In the genomic region with DNA sequence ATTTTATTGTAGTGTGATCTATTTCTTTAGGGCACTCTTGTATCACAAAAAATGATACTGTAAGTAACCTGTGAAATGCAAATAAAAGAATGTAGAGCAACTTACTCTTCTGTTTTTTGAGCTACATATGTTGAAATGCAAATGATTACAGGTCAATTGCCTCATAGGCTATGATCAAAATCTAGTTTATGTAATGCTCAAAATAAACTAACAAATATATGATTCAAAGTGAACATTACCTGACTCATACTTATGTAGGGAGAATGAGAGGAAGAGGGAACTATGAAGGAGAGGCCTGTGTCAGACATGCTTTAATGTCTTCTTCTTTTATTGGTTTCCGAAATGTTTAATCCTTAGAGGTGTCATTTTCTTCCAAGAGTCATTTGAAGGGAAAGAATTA, we compare ENCODE assay signal across 24 cellular contexts. TPM values are rescaled to one million over a fixed set of nuclear protein-coding genes. Genes with fewer than 3 reads are reported as not detected.
A peak's percentile ranks its signal among the peaks of the same experiment; 100 is the strongest.
DNase-seq lines count a peak whose midpoint lies in the region; ATAC-seq, FAIRE-seq and TF ChIP-seq lines count a peak whose summit lies in the region.
"Had no signal": no experiment of that assay in that cellular context is flagged by ENCODE, and none has a peak within 500 bp of the region (broad histone marks: within the 10 kb centered on the region; RNA-seq: fewer than 3 reads in every experiment).

No MANE protein-coding gene starts in this region.

- H3K9me3 ChIP-seq in HepG2 (ENCODE audit: low read length): no peaks in the 10 kb centered on the region
- no peaks in the 10 kb centered on the region for H3K9me3 ChIP-seq in right lobe of liver
- no peaks in the 10 kb centered on the region for H3K9me3 ChIP-seq in PC-9 (ENCODE audit: insufficient read depth, low read depth)
- H3K9me3 ChIP-seq in effector memory CD4-positive, alpha-beta T cell (ENCODE audit: control insufficient read depth, low read length): no peaks in the 10 kb centered on the region

- H3K4me3 ChIP-seq in HepG2 (replicated peaks in 1 of 3; ENCODE audit: insufficient read depth in 1 of 3, low read depth in 2 of 3, low read length in 3 of 3) (no peak overlapping the region; a peak in 1 of 6 replicates), right lobe of liver (no peak overlapping the region), PC-9 (no peak overlapping the region), epithelial cell of esophagus (ENCODE audit: low read length) (no peak overlapping the region)
- H3K4me3 ChIP-seq in effector memory CD4-positive, alpha-beta T cell (ENCODE audit: insufficient read depth, low read depth, low read length, poor library complexity, severe bottlenecking): no peak overlapping the region
- H3K4me3 ChIP-seq: SK-N-MC had no signal

- WGBS in HepG2 (ENCODE audit: low lambda C conversion rate): 100% methylated on average over 1 of the region's 1 CpG
- 65% methylated on average over 1 of the region's 1 CpG for WGBS in right lobe of liver (ENCODE audit: insufficient coverage, low coverage, low lambda C conversion rate, missing lambda C conversion rate)

- intact Hi-C loops in HepG2 (cut with micrococcal nuclease; ENCODE audit: unreplicated experiment) (loop anchor here (2.0 kb wide), 1 partner anchor 91 kb away; no protein-coding TSS in a partner anchor), right lobe of liver (cut with DNase I) (no loop called here), PC-9 (cut with micrococcal nuclease; ENCODE audit: unreplicated experiment) (no loop called here)

- no peak for DNase-seq in HepG2 (ENCODE audit: low spot score)
- DNase-seq in right lobe of liver: no peak
- peak in 1 of 2 experiments; percentile 44 for DNase-seq in PC-9
- peak; percentile 72 for DNase-seq in epithelial cell of esophagus (ENCODE audit: low read depth)
- no peak for DNase-seq in effector memory CD4-positive, alpha-beta T cell
- DNase-seq in ecto neural progenitor cell (ENCODE audit: low spot score): no peak
- no peak for DNase-seq in DMS153 (lab: John Stamatoyannopoulos, UW)
- DNase-seq: 8988T; CD8-positive, alpha-beta memory T cell; EL; H9; MV-4-11; NCI-H1105 treated with DMSO at 0.1 percent for 48 hours; NCI-H1694; NCI-H2081; NCI-H2171; NCI-H345; NCI-H524 treated with DMSO at 0.1 percent for 48 hours; NCI-H82; SHP77 treated with DMSO at 0.1 percent for 48 hours had no signal

- peak overlapping the region; percentile 34 for H3K9ac ChIP-seq in HepG2 (ENCODE audit: insufficient read depth, low read depth, low read length)
- H3K9ac ChIP-seq: KMS-11 had no signal

- H3K4me1 ChIP-seq in HepG2 (ENCODE audit: insufficient read depth, low read length): peaks cover 66% of the 10 kb centered on the region
- H3K4me1 ChIP-seq in right lobe of liver: no peaks in the 10 kb centered on the region
- H3K4me1 ChIP-seq in PC-9 (replicated peaks; ENCODE audit: insufficient read depth): peaks cover 23% of the 10 kb centered on the region
- no peaks in the 10 kb centered on the region for H3K4me1 ChIP-seq in effector memory CD4-positive, alpha-beta T cell (ENCODE audit: control insufficient read depth, insufficient read depth, low read length, poor library complexity, severe bottlenecking)

- no peaks in the 10 kb centered on the region for H3K27me3 ChIP-seq in HepG2 (ENCODE audit: control insufficient read depth in 1 of 2, insufficient read depth in 2 of 2, low read length in 2 of 2)
- H3K27me3 ChIP-seq in right lobe of liver: no peaks in the 10 kb centered on the region
- H3K27me3 ChIP-seq in PC-9 (ENCODE audit: insufficient read depth, low read depth): no peaks in the 10 kb centered on the region
- H3K27me3 ChIP-seq in effector memory CD4-positive, alpha-beta T cell (replicated peaks; ENCODE audit: control insufficient read depth, insufficient read depth, low read length, poor library complexity, severe bottlenecking): no peaks in the 10 kb centered on the region

- BruUV-seq in HepG2 (replicated peaks; lab: Mats Ljungman, UMichigan) (no TSS peak), PC-9 (replicated peaks; lab: Mats Ljungman, UMichigan) (no TSS peak)

- TF ChIP-seq POLR2A in HepG2 (IDR thresholded peaks at IDR 0.05; ENCODE audit: insufficient read depth in 1 of 2, low read depth in 2 of 2, low read length in 2 of 2) (no peak), right lobe of liver (IDR thresholded peaks at IDR 0.05) (no peak)

- H3K4me2 ChIP-seq in HepG2 (ENCODE audit: low read depth, low read length) (peak overlapping the region; percentile 36; the same call in 1 of the 2 replicates), PC-9 (peak overlapping the region; percentile 9; the same call in 1 of the 2 replicates)
- H3K4me2 ChIP-seq: KMS-11 had no signal

- H3K79me2 ChIP-seq in HepG2 (ENCODE audit: insufficient read depth, low read length): no peaks in the 10 kb centered on the region
- H3K79me2 ChIP-seq in PC-9 (ENCODE audit: low read depth): no peaks in the 10 kb centered on the region

- H3K27ac ChIP-seq in HepG2 (ENCODE audit: extremely low read length, insufficient read depth, low read length) (peak overlapping the region; percentile 87), right lobe of liver (no peak overlapping the region), PC-9 (peak overlapping the region; percentile 87)
- no peak overlapping the region for H3K27ac ChIP-seq in effector memory CD4-positive, alpha-beta T cell (ENCODE audit: insufficient read depth, low read length, poor library complexity, severe bottlenecking)
- H3K27ac ChIP-seq: C4-2B, KMS-11, SK-N-MC had no signal

- H3K9me2 ChIP-seq in PC-9 (ENCODE audit: insufficient read depth): no peaks in the 10 kb centered on the region

- FAIRE-seq in HepG2 (lab: Jason Lieb, UNC): no peak

- H3F3A ChIP-seq in PC-9 (ENCODE audit: insufficient read depth, low read depth): peaks cover 11% of the 10 kb centered on the region; the same call in 1 of the 2 replicates

- H2AFZ ChIP-seq in HepG2 (ENCODE audit: low read length) (no peak overlapping the region), PC-9 (no peak overlapping the region)

- POLR2A ChIA-PET in HepG2 (lab: Yijun Ruan, JAX): interaction anchor here (1.0 to 4.3 kb wide), 7 partner anchors 19 to 244 kb away, joined by 3 to 45 read pairs (median 4); no protein-coding TSS in a partner anchor
- POLR2A ChIA-PET in PC-9 (lab: Charles Lee; ENCODE audit: unreplicated experiment): no interaction called here

- in situ Hi-C loops in HepG2 (cut with HindIII; ENCODE audit: extremely low pct_ligation_motif_present, low pct_unique_long_range_greater_than_20kb): no loop called here

- H3K36me3 ChIP-seq in HepG2 (replicated peaks in 1 of 2; ENCODE audit: control insufficient read depth in 1 of 2, insufficient read depth in 2 of 2, low read length in 2 of 2): no peaks in the 10 kb centered on the region
- no peaks in the 10 kb centered on the region for H3K36me3 ChIP-seq in right lobe of liver
- no peaks in the 10 kb centered on the region for H3K36me3 ChIP-seq in PC-9 (ENCODE audit: low read depth)
- H3K36me3 ChIP-seq in effector memory CD4-positive, alpha-beta T cell (ENCODE audit: control insufficient read depth, insufficient read depth, low read length): no peaks in the 10 kb centered on the region

- no peak for ATAC-seq in HepG2
- no peak for ATAC-seq in right lobe of liver
- ATAC-seq in HG03565 (IDR thresholded peaks at IDR 0.05; ENCODE audit: unreplicated experiment): no peak

- TF ChIP-seq RAD21 in HepG2 (CRISPR knock-in tag; IDR thresholded peaks at IDR 0.05): no peak

- TF ChIP-seq CTCF in HepG2 (CRISPR knock-in tag; IDR thresholded peaks at IDR 0.05) (no peak), right lobe of liver (IDR thresholded peaks at IDR 0.05) (no peak), PC-9 (conservative IDR thresholded peaks at IDR 0.05) (no peak), epithelial cell of esophagus (IDR thresholded peaks at IDR 0.05; ENCODE audit: insufficient read depth, low read depth, low read length, missing control alignments) (no peak)

- CTCF ChIA-PET in HepG2 (lab: Yijun Ruan, JAX; ENCODE audit: low intra/inter-chr PET ratio, low total read pairs) (no interaction called here), PC-9 (lab: Charles Lee) (no interaction called here)

- H4K20me1 ChIP-seq in HepG2 (ENCODE audit: insufficient read depth, low read length): no peaks in the 10 kb centered on the region
- no peaks in the 10 kb centered on the region for H4K20me1 ChIP-seq in PC-9 (ENCODE audit: insufficient read depth)

- no peak for TF ChIP-seq EP300 in HepG2 (IDR thresholded peaks at IDR 0.05; ENCODE audit: low read depth in 2 of 2, low read length in 2 of 2)
- no peak for TF ChIP-seq EP300 in HepG2 (CRISPR knock-in tag; IDR thresholded peaks at IDR 0.05; ENCODE audit: borderline replicate concordance)

TF ChIP-seq in HepG2, 621 proteins besides CTCF, POLR2A, EP300 and RAD21:
- peak; percentile 47; the same call in 1 of the 2 replicates for TF ChIP-seq CEBPB (IDR thresholded peaks at IDR 0.05; ENCODE audit: borderline replicate concordance, low read depth, low read length)
- TF ChIP-seq MAFK (conservative IDR thresholded peaks at IDR 0.05 in 1 of 2, IDR thresholded peaks at IDR 0.05 in 1 of 2; ENCODE audit: low read length in 2 of 2): peak; percentile 6 to 13; a peak in 1 of 4 replicates
- no peak for TF ChIP-seq KDM5B (CRISPR knock-in tag; IDR thresholded peaks at IDR 0.05; ENCODE audit: borderline replicate concordance)
TF ChIP-seq in HepG2: peak in this region for 2.

RNA-seq across cellular contexts. Expression of a gene that starts 5.0 kb away (rescaled TPM):
- total RNA-seq in HepG2 (2016; rRNA removed; fragmentation: Illumina TruSeq; extraction: Trizol): 357 and 581 TPM in 2 replicates
- total RNA-seq in HepG2 (2016; cell fraction: cytosol; rRNA removed; fragmentation: Illumina TruSeq; extraction: Trizol; ENCODE audit: low read depth): 39.1 and 45.2 TPM in 2 replicates
- 349 and 590 TPM in 2 replicates for total RNA-seq in HepG2 (2016; cell fraction: insoluble cytoplasmic fraction; rRNA removed; fragmentation: Illumina TruSeq; extraction: Trizol)
- total RNA-seq in HepG2 (2016; cell fraction: membrane; rRNA removed; fragmentation: Illumina TruSeq; extraction: Trizol): 147 and 153 TPM in 2 replicates
- total RNA-seq in HepG2 (2016; cell fraction: nucleus; rRNA removed; fragmentation: Illumina TruSeq; extraction: Trizol): 192 and 216 TPM in 2 replicates
- polyA plus RNA-seq in HepG2 (2011; rRNA removed): 227 and 314 TPM in 2 replicates
- 147 and 185 TPM in 2 replicates for polyA plus RNA-seq in HepG2 (2011; cell fraction: cytosol; rRNA removed)
- 92.7 and 110 TPM in 2 replicates for polyA plus RNA-seq in HepG2 (2011; cell fraction: nucleus; rRNA removed)
- 161 and 256 TPM in 2 replicates for polyA plus RNA-seq in HepG2 (2012)
- 11.1 and 12.4 TPM in 2 replicates for polyA plus RNA-seq in HepG2 (2016; cell fraction: cytosol; fragmentation: Illumina TruSeq; extraction: Trizol; ENCODE audit: low read depth)
- 353 and 377 TPM in 2 replicates for polyA plus RNA-seq in HepG2 (2016; cell fraction: insoluble cytoplasmic fraction; fragmentation: Illumina TruSeq; extraction: Trizol; ENCODE audit: low read depth)
- 48.9 and 49.3 TPM in 2 replicates for polyA plus RNA-seq in HepG2 (2016; cell fraction: membrane; fragmentation: Illumina TruSeq; extraction: Trizol; ENCODE audit: low read depth)
- polyA plus RNA-seq in HepG2 (2016; cell fraction: nucleus; fragmentation: Illumina TruSeq; extraction: Trizol; ENCODE audit: insufficient read depth, low read depth): 170 and 191 TPM in 2 replicates
- polyA minus RNA-seq in HepG2 (2011; rRNA and poly(A)+ RNA removed; ENCODE audit: low replicate concordance): 81.9 and 319 TPM in 2 replicates
- 374 and 443 TPM in 2 replicates for polyA minus RNA-seq in HepG2 (2011; cell fraction: cytosol; rRNA and poly(A)+ RNA removed)
- polyA minus RNA-seq in HepG2 (2011; cell fraction: nucleus; rRNA and poly(A)+ RNA removed): 200 and 259 TPM in 2 replicates
- total RNA-seq in right lobe of liver: 10 to 100 TPM; 36.0 to 63.7 (median 44.7) TPM
- total RNA-seq in PC-9 (2021): 45.3 and 51.4 TPM in 2 replicates

Comparison
In these comparisons a context has a peak if more than half of its experiments do, and no peak if none do; other contexts are left out.
1. H3K27ac ChIP-seq: peak in HepG2 (single experiment) and PC-9 (single experiment); none in right lobe of liver (0 of 3) and effector memory CD4-positive, alpha-beta T cell (single experiment).